8 cellular contexts compared by ENCODE assay signal in genomic region chr22:37303821-37304274, GRCh38. TPM values are rescaled to one million over a fixed set of nuclear protein-coding genes. Genes with fewer than 3 reads are reported as not detected.
DNase-seq lines count a peak whose midpoint lies in the region; ATAC-seq and TF ChIP-seq lines count a peak whose summit lies in the region.

No MANE protein-coding gene starts in this region.

- H3K9me3 Mint-ChIP-seq in brain = peaks cover 0 to 12% (median 0%) of the 10 kb centered on the region in 5 experiments
- no peaks in the 10 kb centered on the region for H3K9me3 Mint-ChIP-seq in osteocyte (ENCODE audit: unreplicated experiment)

- in situ Hi-C loops in Caki2 (cut with HindIII; ENCODE audit: low pct_unique_long_range_greater_than_20kb, low sequenced_read_pairs) = no loop called here

- TF ChIP-seq CTCF in brain (conservative IDR thresholded peaks at IDR 0.05) (no peak), osteocyte (IDR thresholded peaks at IDR 0.05) (no peak), GM10266 (IDR thresholded peaks at IDR 0.05; ENCODE audit: control insufficient read depth, insufficient read depth, low read depth, missing control alignments) (no peak)

- ATAC-seq in SK-N-SH treated with all-trans-retinoic acid at 6 μM for 48 hours (peak; percentile 77), GM21723 (IDR thresholded peaks at IDR 0.05; ENCODE audit: unreplicated experiment) (no peak)

- H3K36me3 Mint-ChIP-seq in brain (no peaks in the 10 kb centered on the region), osteocyte (ENCODE audit: unreplicated experiment) (no peaks in the 10 kb centered on the region)

- DNase-seq in Caki2 (ENCODE audit: low read depth) = peak; percentile 84
- DNase-seq in osteocyte (ENCODE audit: extremely low spot score, unreplicated experiment) = no peak
- no peak for DNase-seq in NCI-H1105 (lab: John Stamatoyannopoulos, UW)
- DNase-seq in OCI-M2 (lab: John Stamatoyannopoulos, UW; ENCODE audit: unreplicated experiment) = no peak
- DNase-seq in GM10266 (ENCODE audit: extremely low spot score) = no peak

- H3K27me3 Mint-ChIP-seq in brain = peaks cover 15% of the 10 kb centered on the region
- no peaks in the 10 kb centered on the region for H3K27me3 Mint-ChIP-seq in osteocyte (ENCODE audit: unreplicated experiment)

- H3K4me1 Mint-ChIP-seq in brain = peaks cover 54% of the 10 kb centered on the region
- H3K4me1 Mint-ChIP-seq in osteocyte (ENCODE audit: unreplicated experiment) = peaks cover 56% of the 10 kb centered on the region

- H3K27ac Mint-ChIP-seq in brain (peak overlapping the region in 3 of 5 experiments; percentile 16 to 62 (median 60)), osteocyte (ENCODE audit: unreplicated experiment) (peak overlapping the region; percentile 85)

- H3K4me3 Mint-ChIP-seq in brain (no peak overlapping the region), osteocyte (ENCODE audit: unreplicated experiment) (no peak overlapping the region)

TF ChIP-seq in SK-N-SH treated with all-trans-retinoic acid at 6 μM for 48 hours, 23 proteins besides CTCF, POLR2A, EP300 and RAD21:
- no peak for TF ChIP-seq ZNF8 (CRISPR knock-in tag; IDR thresholded peaks at IDR 0.05)
- peak; percentile 99 for TF ChIP-seq ZFP3 (CRISPR knock-in tag; IDR thresholded peaks at IDR 0.05)
TF ChIP-seq in SK-N-SH treated with all-trans-retinoic acid at 6 μM for 48 hours: peak in this region for 1.

RNA-seq across cellular contexts. Expression of gene CYTH4, which starts 21.5 kb away (rescaled TPM):
- 0.98 and 1.3 TPM in 2 replicates for total RNA-seq in Caki2 (2014; rRNA removed; shearing (Covaris generic); ENCODE audit: low replicate concordance)
- polyA plus RNA-seq in brain (ENCODE audit: insufficient read depth, low read depth, low replicate concordance) = 1.3 TPM
- total RNA-seq in osteocyte = not detected in 2 replicates

RNA-seq across cellular contexts. Expression of gene RAC2, which starts 59.8 kb away (rescaled TPM):
- 16.2 and 20.6 TPM in 2 replicates for total RNA-seq in Caki2 (2014; rRNA removed; shearing (Covaris generic); ENCODE audit: low replicate concordance)
- 3.3 TPM for polyA plus RNA-seq in brain (ENCODE audit: insufficient read depth, low read depth, low replicate concordance)
- total RNA-seq in osteocyte = not detected in 2 replicates

Comparison
In these comparisons a context has a peak if more than half of its experiments do, and no peak if none do; other contexts are left out.
1. RNA of gene RAC2, which starts 59.8 kb away (total RNA-seq): 16.2 to 20.6 TPM in Caki2; not detected in osteocyte; every median in the first group is over 10 times any median in the second.